Comparison of ENCODE assay signal across 1 cellular context in the genomic region with DNA sequence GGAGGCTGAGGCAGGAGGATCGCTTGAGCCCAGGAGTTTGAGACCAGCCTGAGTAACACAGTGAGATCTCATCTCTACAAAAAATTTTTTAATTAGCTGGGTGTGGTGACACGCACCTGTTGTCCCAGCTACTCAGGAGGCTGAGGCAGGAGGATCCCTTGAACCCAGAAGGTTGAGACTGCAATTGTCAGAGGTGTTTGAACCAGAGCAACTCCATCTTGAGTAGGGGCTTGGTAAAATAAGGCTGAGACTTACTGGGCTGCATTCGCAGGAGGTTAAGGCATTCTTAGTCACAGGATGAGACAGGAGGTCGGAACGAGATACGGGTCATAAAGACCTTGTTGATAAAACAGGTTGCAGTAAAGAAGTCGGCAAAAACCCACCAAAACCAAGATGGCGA.
A peak's percentile ranks its signal among the peaks of the same experiment; 100 is the strongest.
TF ChIP-seq lines count a peak whose summit lies in the region.
"Not testable (repeated sequence)": the region's sequence is repeated elsewhere in the genome, so short reads cannot be mapped to it uniquely, and the experiment has no call there.

No MANE protein-coding gene starts in this region.

TF ChIP-seq in K562, 482 proteins besides CTCF, POLR2A, EP300 and RAD21:
- TF ChIP-seq PTTG1 (tag; IDR thresholded peaks at IDR 0.05; ENCODE audit: low read depth) (peak; percentile 60; the same call in 1 of the 2 replicates), DDX20 (tag; IDR thresholded peaks at IDR 0.05; ENCODE audit: low read depth) (0 out of 2 replicates have a peak, but pooled peaks have one; percentile 51)
- TF ChIP-seq, protein P1, sequence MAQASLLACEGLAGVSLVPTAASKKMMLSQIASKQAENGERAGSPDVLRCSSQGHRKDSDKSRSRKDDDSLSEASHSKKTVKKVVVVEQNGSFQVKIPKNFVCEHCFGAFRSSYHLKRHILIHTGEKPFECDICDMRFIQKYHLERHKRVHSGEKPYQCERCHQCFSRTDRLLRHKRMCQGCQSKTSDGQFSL (CRISPR knock-in tag; IDR thresholded peaks at IDR 0.05) = not testable (repeated sequence)
- TF ChIP-seq, protein P1 (tag; IDR thresholded peaks at IDR 0.05) = 0 out of 4 replicates have a peak, but pooled peaks of 1 of the 2 experiments have one; percentile 21
